Comparison of ENCODE assay signal across 1 cellular context in genomic region chr3:37240170-37240945, GRCh38.
TF ChIP-seq lines count a peak whose summit lies in the region.

No MANE protein-coding gene starts in this region.

TF ChIP-seq in K562, 482 proteins besides CTCF, POLR2A, EP300 and RAD21 (continued from another document):
- TF ChIP-seq ELF1 (tag; IDR thresholded peaks at IDR 0.05) (peak; percentile 41; the same call in 1 of the 2 replicates), RB1 (IDR thresholded peaks at IDR 0.05; ENCODE audit: low read depth) (no peak), EP400 (IDR thresholded peaks at IDR 0.05) (0 out of 2 replicates have a peak, but pooled peaks have one; percentile 10), ZNF780A (CRISPR knock-in tag; IDR thresholded peaks at IDR 0.05) (no peak), ZNF316 (IDR thresholded peaks at IDR 0.05) (0 out of 2 replicates have a peak, but pooled peaks have one; percentile 10), TFAM (CRISPR knock-in tag; conservative IDR thresholded peaks at IDR 0.05) (no peak), AFF4 (CRISPR knock-in tag; IDR thresholded peaks at IDR 0.05) (no peak), ZNF717 (CRISPR knock-in tag; IDR thresholded peaks at IDR 0.05) (0 out of 2 replicates have a peak, but pooled peaks have one; percentile 56), GTF2A2 (tag; IDR thresholded peaks at IDR 0.05) (no peak), ARNT (IDR thresholded peaks at IDR 0.05) (peak in 1 of 2 experiments; percentile 61; a peak in 1 of 4 replicates), ARID1B (IDR thresholded peaks at IDR 0.05) (peak; percentile 28; the same call in 1 of the 2 replicates), EGR1 (conservative IDR thresholded peaks at IDR 0.05) (0 out of 2 replicates have a peak, but pooled peaks have one; percentile 4), NRF1 (conservative IDR thresholded peaks at IDR 0.05 in 1 of 2, IDR thresholded peaks at IDR 0.05 in 1 of 2) (0 out of 4 replicates have a peak, but pooled peaks of 1 of the 2 experiments have one; percentile 21)
